ENCODE assay signal across 18 cellular contexts in the genomic region with DNA sequence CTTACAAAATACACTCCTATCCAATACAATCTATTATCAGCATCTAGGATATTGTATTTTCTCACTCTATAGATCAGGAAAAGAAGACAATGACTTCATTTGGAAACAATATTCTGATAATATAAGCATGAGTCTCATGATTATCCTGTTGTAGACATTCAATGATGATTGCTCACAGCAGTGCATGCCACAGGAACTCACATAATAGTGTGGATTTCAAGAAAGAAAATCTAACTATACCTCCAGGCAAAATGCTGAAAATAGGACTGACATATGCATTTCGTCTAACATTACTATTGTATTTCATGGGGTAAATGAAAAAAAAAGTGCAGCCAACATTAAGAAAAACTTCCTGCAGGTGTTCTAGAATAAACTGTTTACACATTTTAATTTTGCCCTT.
"Had no signal": no experiment of that assay in that cellular context is flagged by ENCODE, and none has a peak within 500 bp of the region (broad histone marks: within the 10 kb centered on the region; RNA-seq: fewer than 3 reads in every experiment).

No MANE protein-coding gene starts in this region.

- H3K4me1 ChIP-seq: left lung, parathyroid adenoma, thyroid gland, uterus had no signal

- H2AFZ ChIP-seq: parathyroid adenoma had no signal

- H3K9ac ChIP-seq: parathyroid adenoma had no signal

- H3K27me3 ChIP-seq: cardiac muscle cell, left lung, thyroid gland, uterus had no signal

- H3K9me3 ChIP-seq: thyroid gland, uterus had no signal

- H3K27me3 Mint-ChIP-seq: activated CD4-positive, alpha-beta memory T cell treated with anti-CD3 and anti-CD28 coated beads for 36 hours had no signal

- H3K4me3 ChIP-seq: cardiac muscle cell, coronary artery, left lung, thyroid gland, uterus had no signal

- H3K79me2 ChIP-seq: parathyroid adenoma had no signal

- H3K36me3 Mint-ChIP-seq: activated CD4-positive, alpha-beta memory T cell treated with anti-CD3 and anti-CD28 coated beads for 36 hours; activated naive CD4-positive, alpha-beta T cell treated with anti-CD3 and anti-CD28 coated beads, Interleukin-2, amount 50 U/mL, for 72 hours had no signal

- H3K36me3 ChIP-seq: cardiac muscle cell, left lung, thyroid gland, uterus had no signal

- DNase-seq: activated CD4-positive, alpha-beta memory T cell treated with anti-CD3 and anti-CD28 coated beads for 36 hours; activated CD4-positive, alpha-beta T cell treated with anti-CD3 and anti-CD28 coated beads for 1 hour; activated effector memory CD4-positive, alpha-beta T cell treated with anti-CD3 and anti-CD28 coated beads, Interleukin-2, amount 50 U/mL, for 16 hours; activated T-cell treated with anti-CD3 and anti-CD28 coated beads, Interleukin-2, amount 50 U/mL, for 4 hours; anterior cingulate cortex; effector CD8-positive, alpha-beta T cell; head of caudate nucleus; islet precursor cell; left lung; mesendoderm; retina; T-helper 9 cell; thyroid gland; uterus had no signal

- H3K27ac Mint-ChIP-seq: activated CD4-positive, alpha-beta memory T cell treated with anti-CD3 and anti-CD28 coated beads for 36 hours; activated naive CD4-positive, alpha-beta T cell treated with anti-CD3 and anti-CD28 coated beads, Interleukin-2, amount 50 U/mL, for 72 hours had no signal

- H3K4me3 Mint-ChIP-seq: activated CD4-positive, alpha-beta memory T cell treated with anti-CD3 and anti-CD28 coated beads for 36 hours; activated T-cell treated with anti-CD3 and anti-CD28 coated beads, Interleukin-2, amount 50 U/mL, for 4 hours had no signal

- H3K27ac ChIP-seq: cardiac muscle cell, coronary artery, left lung, parathyroid adenoma, thyroid gland, uterus had no signal

- ATAC-seq: activated naive CD4-positive, alpha-beta T cell treated with anti-CD3 and anti-CD28 coated beads, Interleukin-2, amount 50 U/mL, for 72 hours; activated T-cell treated with anti-CD3 and anti-CD28 coated beads, Interleukin-2, amount 50 U/mL, for 4 hours; left lung had no signal
